Comparison of ENCODE assay signal across 29 cellular contexts in the genomic region with DNA sequence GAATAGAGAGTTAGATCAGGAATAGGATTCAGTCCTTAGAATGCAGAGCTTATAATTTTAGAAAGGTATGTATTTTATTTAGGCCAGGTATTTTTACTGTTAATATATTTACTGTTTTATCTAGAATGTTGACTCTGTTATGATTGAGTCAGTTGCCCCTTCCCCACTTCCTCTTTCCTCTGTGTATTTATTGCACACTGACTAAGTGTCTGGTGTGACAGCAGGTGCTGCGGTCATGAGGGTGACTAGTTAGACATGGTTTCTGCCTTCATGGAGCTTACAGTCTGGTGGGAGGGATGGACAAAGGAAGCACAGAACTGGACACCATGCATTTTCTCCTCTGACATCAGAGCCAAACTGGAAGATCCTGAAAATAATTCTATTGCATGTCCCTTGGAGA.
A peak's percentile ranks its signal among the peaks of the same experiment; 100 is the strongest.
DNase-seq lines count a peak whose midpoint lies in the region; ATAC-seq, FAIRE-seq and TF ChIP-seq lines count a peak whose summit lies in the region.
"Had no signal": no experiment of that assay in that cellular context is flagged by ENCODE, and none has a peak within 500 bp of the region (broad histone marks: within the 10 kb centered on the region; RNA-seq: fewer than 3 reads in every experiment).

No MANE protein-coding gene starts in this region.

- H3K4me1 ChIP-seq in cardiac muscle cell (ENCODE audit: low read depth) (peaks cover 69% of the 10 kb centered on the region), muscle layer of duodenum (ENCODE audit: control insufficient read depth in 1 of 2, insufficient read depth in 2 of 2, low read length in 2 of 2) (peaks cover 0 to 11% of the 10 kb centered on the region in 2 donors), adrenal gland (replicated peaks in 1 of 2) (peaks cover 0 to 9% of the 10 kb centered on the region in 2 donors)
- H3K4me1 ChIP-seq: body of pancreas, foreskin keratinocyte, upper lobe of right lung had no signal

- TF ChIP-seq CTCF in cardiac muscle cell (IDR thresholded peaks at IDR 0.05; ENCODE audit: low read depth, low read length): no peak
- TF ChIP-seq CTCF in adrenal gland (IDR thresholded peaks at IDR 0.05): no peak

- FAIRE-seq in urothelium cell line (lab: Jason Lieb, UNC) (peak; percentile 81), frontal cortex (lab: Jason Lieb, UNC) (no peak)
- FAIRE-seq: D721Med had no signal

- H3K9me3 ChIP-seq in cardiac muscle cell (ENCODE audit: low read depth) (no peaks in the 10 kb centered on the region), muscle layer of duodenum (ENCODE audit: control insufficient read depth in 1 of 2, low read length in 2 of 2) (no peaks in the 10 kb centered on the region), adrenal gland (replicated peaks in 1 of 3) (no peaks in the 10 kb centered on the region)
- H3K9me3 ChIP-seq: body of pancreas, upper lobe of right lung had no signal

- DNase-seq in cardiac muscle cell (ENCODE audit: low read depth in 1 of 2, low spot score in 1 of 2) (no peak), left cardiac atrium (no peak), caudate nucleus (lab: John Stamatoyannopoulos, UW) (no peak), urothelium cell line (ENCODE audit: low spot score) (no peak), frontal cortex (ENCODE audit: low spot score in 2 of 2) (no peak), adrenal gland (no peak)
- DNase-seq: 8988T; activated CD4-positive, alpha-beta T cell treated with anti-CD3 and anti-CD28 coated beads, Interleukin-2, amount 10 ng/mL, durations not matched to agents 24 days and 14 days; activated gamma-delta T cell; activated naive CD8-positive, alpha-beta T cell treated with anti-CD3 and anti-CD28 coated beads, Interleukin-2, amount 50 U/mL, for 24 hours; activated T-cell treated with anti-CD3 and anti-CD28 coated beads, Interleukin-2, amount 50 U/mL, for 1 hour; body of pancreas; CD4-positive, CD25-positive, alpha-beta regulatory T cell; effector memory CD4-positive, alpha-beta T cell; foreskin keratinocyte; Karpas-422; NCI-H1048; NCI-H187 treated with DMSO at 0.1 percent for 48 hours; NCI-H2171 treated with DMSO at 0.1 percent for 48 hours; NCI-H510A treated with DMSO at 0.1 percent for 48 hours; NK-92 treated with Interleukin-12 subunit alpha and Interleukin-12 subunit beta, amount 100 ng/mL, for 24 hours; SIG-M5; stimulated activated CD4-positive, alpha-beta T cell treated with anti-CD3 and anti-CD28 coated beads, Interleukin-4, amount 100 ng/mL, for 24 hours; upper lobe of right lung had no signal

- H3K27me3 ChIP-seq in cardiac muscle cell (no peaks in the 10 kb centered on the region), muscle layer of duodenum (ENCODE audit: low read depth, low read length) (no peaks in the 10 kb centered on the region), adrenal gland (no peaks in the 10 kb centered on the region)
- H3K27me3 ChIP-seq: body of pancreas, foreskin keratinocyte, upper lobe of right lung had no signal

- WGBS in adrenal gland, 4 donors: 83 to 90% (median 90%) methylated on average over 1 of the region's 1 CpG

- intact Hi-C loops in left cardiac atrium (cut with DNase I): no loop called here
- intact Hi-C loops in adrenal gland (cut with DNase I): no loop called here

- H3K27ac ChIP-seq in cardiac muscle cell (peak overlapping the region; percentile 95), caudate nucleus (ENCODE audit: low read depth, low read length) (peak overlapping the region; percentile 88), muscle layer of duodenum (ENCODE audit: low read length) (peak overlapping the region; percentile 19), adrenal gland (peak overlapping the region in 1 of 5 donors; percentile 39)
- H3K27ac ChIP-seq: body of pancreas, foreskin keratinocyte, upper lobe of right lung had no signal

- H3K36me3 ChIP-seq in cardiac muscle cell (no peaks in the 10 kb centered on the region), muscle layer of duodenum (ENCODE audit: control insufficient read depth in 1 of 2, insufficient read depth in 2 of 2, low read length in 2 of 2) (no peaks in the 10 kb centered on the region), adrenal gland (replicated peaks in 1 of 2) (no peaks in the 10 kb centered on the region)
- H3K36me3 ChIP-seq: upper lobe of right lung had no signal

- no peak for TF ChIP-seq POLR2A in adrenal gland (IDR thresholded peaks at IDR 0.05)

- ATAC-seq in left cardiac atrium (no peak), HG03097 (IDR thresholded peaks at IDR 0.05; ENCODE audit: low FRiP score, unreplicated experiment) (no peak)
- ATAC-seq: activated naive CD8-positive, alpha-beta T cell treated with anti-CD3 and anti-CD28 coated beads, Interleukin-2, amount 50 U/mL, for 24 hours; body of pancreas; foreskin keratinocyte; Panc1; stimulated activated effector memory CD8-positive, alpha-beta T cell treated with anti-CD3 and anti-CD28 coated beads, Interleukin-12 subunit alpha, Interleukin-12 subunit beta, amount 100 ng/mL, for 72 hours; upper lobe of right lung had no signal

- H3K4me3 ChIP-seq in cardiac muscle cell: no peak overlapping the region
- no peak overlapping the region for H3K4me3 ChIP-seq in muscle layer of duodenum (ENCODE audit: low read depth in 1 of 2, low read length in 2 of 2)
- no peak overlapping the region for H3K4me3 ChIP-seq in adrenal gland
- H3K4me3 ChIP-seq: body of pancreas, upper lobe of right lung had no signal
